ENCODE assay signal across 9 cellular contexts in genomic region chr15:67579164-67579563, GRCh38.
"Had no signal": no experiment of that assay in that cellular context is flagged by ENCODE, and none has a peak within 500 bp of the region (broad histone marks: within the 10 kb centered on the region; RNA-seq: fewer than 3 reads in every experiment).

No MANE protein-coding gene starts in this region.

- H3K9me3 ChIP-seq: HAP-1 had no signal

- DNase-seq: GM23248, GOT3, H7, HFFc6, KG1 had no signal

- H3K4me3 ChIP-seq: GM23248, HAP-1 had no signal

- H3K9ac ChIP-seq: GM23248 had no signal

- ATAC-seq: HCT116, HepG2 had no signal

- H2AFZ ChIP-seq: GM23248 had no signal

- H3K27ac ChIP-seq: GM23248, HL-60 had no signal

- H3K36me3 ChIP-seq: HAP-1 had no signal
